Comparison of ENCODE assay signal across 11 cellular contexts in genomic region chr14:99262977-99263448, GRCh38. TPM values are rescaled to one million over a fixed set of nuclear protein-coding genes. Genes with fewer than 3 reads are reported as not detected.
A peak's percentile ranks its signal among the peaks of the same experiment; 100 is the strongest.
DNase-seq lines count a peak whose midpoint lies in the region; ATAC-seq lines count a peak whose summit lies in the region.
"Had no signal": no experiment of that assay in that cellular context is flagged by ENCODE, and none has a peak within 500 bp of the region (broad histone marks: within the 10 kb centered on the region; RNA-seq: fewer than 3 reads in every experiment).

No MANE protein-coding gene starts in this region.

- H3K27me3 Mint-ChIP-seq in stimulated activated naive CD8-positive, alpha-beta T cell treated with anti-CD3 and anti-CD28 coated beads, Interleukin-15, Interleukin-2, amounts not matched to agents 100 ng/mL and 50 ng/mL, for 24 hours = peaks cover 5% of the 10 kb centered on the region
- peaks cover 2% of the 10 kb centered on the region for H3K27me3 Mint-ChIP-seq in activated naive CD8-positive, alpha-beta T cell treated with anti-CD3 and anti-CD28 coated beads, Interleukin-2, amount 50 U/mL, for 24 hours

- ATAC-seq in stimulated activated naive CD8-positive, alpha-beta T cell treated with anti-CD3 and anti-CD28 coated beads, Interleukin-15, Interleukin-2, amounts not matched to agents 100 U/mL and 50 U/mL, for 24 hours = no peak
- ATAC-seq in activated naive CD8-positive, alpha-beta T cell treated with anti-CD3 and anti-CD28 coated beads, Interleukin-2, amount 50 U/mL, for 24 hours = no peak
- ATAC-seq in GM18861 (IDR thresholded peaks at IDR 0.05; ENCODE audit: unreplicated experiment) (no peak), HG03460 (IDR thresholded peaks at IDR 0.05; ENCODE audit: unreplicated experiment) (no peak), GM21515 (IDR thresholded peaks at IDR 0.05; ENCODE audit: unreplicated experiment) (no peak)
- ATAC-seq: sciatic nerve had no signal

- peak overlapping the region; percentile 99 for H3K27ac Mint-ChIP-seq in stimulated activated naive CD8-positive, alpha-beta T cell treated with anti-CD3 and anti-CD28 coated beads, Interleukin-15, Interleukin-2, amounts not matched to agents 100 ng/mL and 50 ng/mL, for 24 hours
- peak overlapping the region; percentile 94 for H3K27ac Mint-ChIP-seq in activated naive CD8-positive, alpha-beta T cell treated with anti-CD3 and anti-CD28 coated beads, Interleukin-2, amount 50 U/mL, for 24 hours

- H3K9me3 Mint-ChIP-seq in stimulated activated naive CD8-positive, alpha-beta T cell treated with anti-CD3 and anti-CD28 coated beads, Interleukin-15, Interleukin-2, amounts not matched to agents 100 ng/mL and 50 ng/mL, for 24 hours = no peaks in the 10 kb centered on the region
- no peaks in the 10 kb centered on the region for H3K9me3 Mint-ChIP-seq in activated naive CD8-positive, alpha-beta T cell treated with anti-CD3 and anti-CD28 coated beads, Interleukin-2, amount 50 U/mL, for 24 hours

- peaks cover 100% of the 10 kb centered on the region for H3K4me1 Mint-ChIP-seq in stimulated activated naive CD8-positive, alpha-beta T cell treated with anti-CD3 and anti-CD28 coated beads, Interleukin-15, Interleukin-2, amounts not matched to agents 100 ng/mL and 50 ng/mL, for 24 hours (ENCODE audit: low read depth)
- peaks cover 97% of the 10 kb centered on the region for H3K4me1 Mint-ChIP-seq in activated naive CD8-positive, alpha-beta T cell treated with anti-CD3 and anti-CD28 coated beads, Interleukin-2, amount 50 U/mL, for 24 hours

- peak overlapping the region; percentile 88 for H3K4me3 Mint-ChIP-seq in stimulated activated naive CD8-positive, alpha-beta T cell treated with anti-CD3 and anti-CD28 coated beads, Interleukin-15, Interleukin-2, amounts not matched to agents 100 ng/mL and 50 ng/mL, for 24 hours
- peak overlapping the region; percentile 85 for H3K4me3 Mint-ChIP-seq in activated naive CD8-positive, alpha-beta T cell treated with anti-CD3 and anti-CD28 coated beads, Interleukin-2, amount 50 U/mL, for 24 hours

- peaks cover 53% of the 10 kb centered on the region for H3K36me3 Mint-ChIP-seq in stimulated activated naive CD8-positive, alpha-beta T cell treated with anti-CD3 and anti-CD28 coated beads, Interleukin-15, Interleukin-2, amounts not matched to agents 100 ng/mL and 50 ng/mL, for 24 hours (ENCODE audit: low read depth)
- H3K36me3 Mint-ChIP-seq in activated naive CD8-positive, alpha-beta T cell treated with anti-CD3 and anti-CD28 coated beads, Interleukin-2, amount 50 U/mL, for 24 hours (ENCODE audit: low read depth) = peaks cover 19% of the 10 kb centered on the region

- no peak for DNase-seq in stimulated activated naive CD8-positive, alpha-beta T cell treated with anti-CD3 and anti-CD28 coated beads, Interleukin-15, Interleukin-2, amounts not matched to agents 100 U/mL and 50 U/mL, for 24 hours
- peak; percentile 22 for DNase-seq in activated naive CD8-positive, alpha-beta T cell treated with anti-CD3 and anti-CD28 coated beads, Interleukin-2, amount 50 U/mL, for 24 hours
- peak; percentile 69 for DNase-seq in mesenteric fat pad (ENCODE audit: low spot score)
- DNase-seq in NK-92 treated with Interleukin-12 subunit alpha and Interleukin-12 subunit beta, amount 100 ng/mL, for 24 hours (lab: John Stamatoyannopoulos, UW) = no peak
- DNase-seq: heart left ventricle, Right ventricle myocardium superior had no signal

RNA-seq across cellular contexts. Expression of gene BCL11B, which starts 9.0 kb away (rescaled TPM):
- 0.67 TPM for total RNA-seq in mesenteric fat pad

Comparison
In these comparisons a context has a peak if more than half of its experiments do, and no peak if none do; other contexts are left out.
1. DNase-seq: peak in activated naive CD8-positive, alpha-beta T cell treated with anti-CD3 and anti-CD28 coated beads, Interleukin-2, amount 50 U/mL, for 24 hours (single experiment) and mesenteric fat pad (single experiment); none in stimulated activated naive CD8-positive, alpha-beta T cell treated with anti-CD3 and anti-CD28 coated beads, Interleukin-15, Interleukin-2, amounts not matched to agents 100 U/mL and 50 U/mL, for 24 hours (single experiment) and NK-92 treated with Interleukin-12 subunit alpha and Interleukin-12 subunit beta, amount 100 ng/mL, for 24 hours (single experiment).